14 cellular contexts compared by ENCODE assay signal in the genomic region with DNA sequence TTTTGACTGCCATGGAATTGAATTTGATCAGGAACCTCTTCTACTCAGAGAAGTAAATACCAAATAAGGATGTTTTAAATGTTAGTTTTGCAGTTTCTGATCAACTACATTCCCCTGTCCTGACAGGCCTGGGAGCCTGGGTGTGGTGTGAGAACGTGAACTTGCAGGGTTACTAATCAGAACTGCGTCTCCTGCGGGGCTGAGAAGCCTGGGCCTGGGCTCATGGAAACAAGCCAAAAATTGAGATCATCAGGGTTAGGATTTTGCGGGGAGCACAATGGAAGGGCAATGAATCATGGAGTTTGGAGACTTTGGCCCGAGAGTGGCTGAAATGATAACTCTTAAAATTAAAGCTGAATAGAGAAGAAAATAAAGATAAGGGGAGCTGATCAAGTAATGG. TPM values are rescaled to one million over a fixed set of nuclear protein-coding genes. Genes with fewer than 3 reads are reported as not detected.
DNase-seq lines count a peak whose midpoint lies in the region; ATAC-seq and TF ChIP-seq lines count a peak whose summit lies in the region.
"Had no signal": no experiment of that assay in that cellular context is flagged by ENCODE, and none has a peak within 500 bp of the region (broad histone marks: within the 10 kb centered on the region; RNA-seq: fewer than 3 reads in every experiment).

No MANE protein-coding gene starts in this region.

- H3K4me3 ChIP-seq in epithelial cell of proximal tubule (ENCODE audit: low read depth, low read length): no peak overlapping the region
- H3K4me3 ChIP-seq: body of pancreas, tibial nerve had no signal

- TF ChIP-seq CTCF in epithelial cell of proximal tubule (conservative IDR thresholded peaks at IDR 0.05; ENCODE audit: low read depth, low read length): no peak

- no peak for ATAC-seq in HG03025 (IDR thresholded peaks at IDR 0.05; ENCODE audit: low FRiP score, unreplicated experiment)
- ATAC-seq: body of pancreas had no signal

- DNase-seq in EH (ENCODE audit: low read depth): peak; percentile 81
- peak; percentile 72 for DNase-seq in RPMI7951 (ENCODE audit: low read depth)
- DNase-seq in epithelial cell of proximal tubule (ENCODE audit: low read depth): peak; percentile 33
- peak; percentile 51 for DNase-seq in non-pigmented ciliary epithelial cell (ENCODE audit: low read depth)
- DNase-seq in cerebellar nuclear complex (lab: John Stamatoyannopoulos, UW): no peak
- no peak for DNase-seq in DMS53 (lab: John Stamatoyannopoulos, UW)
- no peak for DNase-seq in substantia nigra (lab: John Stamatoyannopoulos, UW)
- DNase-seq: activated CD4-positive, alpha-beta T cell treated with anti-CD3 and anti-CD28 coated beads, Interleukin-2, amount 50 U/mL, for 1 hour; body of pancreas; Kasumi-1; NCI-H187 treated with DMSO at 0.1 percent for 48 hours; NCI-H526 treated with DMSO at 0.1 percent for 48 hours had no signal

- H3K27ac ChIP-seq in substantia nigra (ENCODE audit: low read depth, low read length, poor library complexity, severe bottlenecking): no peak overlapping the region
- H3K27ac ChIP-seq: body of pancreas, tibial nerve had no signal

RNA-seq across cellular contexts. Expression of a gene that starts 47.8 kb away (rescaled TPM):
- 8.2 and 8.4 TPM in 2 replicates for total RNA-seq in RPMI7951 (2014; rRNA removed; shearing (Covaris generic))
- 0.63 and 0.72 TPM in 2 replicates for total RNA-seq in epithelial cell of proximal tubule

RNA-seq across cellular contexts. Expression of a gene that starts 53.2 kb away (rescaled TPM):
- total RNA-seq in RPMI7951 (2014; rRNA removed; shearing (Covaris generic)): 13.4 and 14.8 TPM in 2 replicates
- total RNA-seq in epithelial cell of proximal tubule: 5.5 and 9.3 TPM in 2 replicates

Comparison
In these comparisons a context has a peak if more than half of its experiments do, and no peak if none do; other contexts are left out.
1. DNase-seq: peak in EH (single experiment), RPMI7951 (single experiment), epithelial cell of proximal tubule (single experiment) and non-pigmented ciliary epithelial cell (single experiment); none in cerebellar nuclear complex (0 of 2), DMS53 (single experiment) and substantia nigra (0 of 49).